Comparison of ENCODE assay signal across 13 cellular contexts in genomic region chr11:27217948-27218410, GRCh38.
A peak's percentile ranks its signal among the peaks of the same experiment; 100 is the strongest.
DNase-seq lines count a peak whose midpoint lies in the region; ATAC-seq and TF ChIP-seq lines count a peak whose summit lies in the region.
"Had no signal": no experiment of that assay in that cellular context is flagged by ENCODE, and none has a peak within 500 bp of the region (broad histone marks: within the 10 kb centered on the region; RNA-seq: fewer than 3 reads in every experiment).

No MANE protein-coding gene starts in this region.

- no peaks in the 10 kb centered on the region for H3K79me1 ChIP-seq in neuronal stem cell (ENCODE audit: low read depth, low read length)

- peak overlapping the region; percentile 40 for H2AK5ac ChIP-seq in neuronal stem cell (ENCODE audit: low read depth, low read length)

- no peak for ATAC-seq in HG03108 (IDR thresholded peaks at IDR 0.05; ENCODE audit: unreplicated experiment)

- H3K4me1 ChIP-seq in neuronal stem cell (ENCODE audit: control insufficient read depth in 2 of 2, insufficient read depth in 1 of 2, low read depth in 1 of 2, low read length in 2 of 2), result peaks cover 12 to 20% of the 10 kb centered on the region in 2 donors
- H3K4me1 ChIP-seq: parathyroid adenoma had no signal

- no peaks in the 10 kb centered on the region for H3K36me3 ChIP-seq in neuronal stem cell (replicated peaks in 1 of 2; ENCODE audit: control insufficient read depth in 2 of 2, insufficient read depth in 2 of 2, low read length in 2 of 2)

- H2BK5ac ChIP-seq in neuronal stem cell (ENCODE audit: low read length), result no peak overlapping the region

- no peak overlapping the region for H3K4ac ChIP-seq in neuronal stem cell (ENCODE audit: low read length)

- peak; percentile 82 for DNase-seq in DMS 273 (lab: John Stamatoyannopoulos, UW; ENCODE audit: unreplicated experiment)
- DNase-seq in NCI-H69 (lab: John Stamatoyannopoulos, UW), result peak; percentile 87
- DNase-seq in epithelial cell of esophagus (ENCODE audit: low read depth), result peak; percentile 27
- DNase-seq in neuronal stem cell (ENCODE audit: low spot score), result no peak
- no peak for DNase-seq in NK-92 treated with Interleukin-12 subunit alpha and Interleukin-12 subunit beta, amount 100 ng/mL, for 24 hours (lab: John Stamatoyannopoulos, UW)
- no peak for DNase-seq in RKO (ENCODE audit: low spot score)
- no peak for DNase-seq in 8988T
- DNase-seq: activated CD8-positive, alpha-beta memory T cell treated with anti-CD3 and anti-CD28 coated beads for 24 hours; Caco-2; NCI-H1436 treated with DMSO at 0.1 percent for 48 hours had no signal

- TF ChIP-seq CTCF in epithelial cell of esophagus (IDR thresholded peaks at IDR 0.05; ENCODE audit: insufficient read depth, low read depth, low read length, missing control alignments), result no peak

- H3K4me2 ChIP-seq in neuronal stem cell (ENCODE audit: insufficient read depth, low read length, poor library complexity, severe bottlenecking), result no peak overlapping the region

- no peak overlapping the region for H4K91ac ChIP-seq in neuronal stem cell (ENCODE audit: low read depth, low read length, poor library complexity)

- H2BK120ac ChIP-seq in neuronal stem cell (ENCODE audit: low read depth, low read length), result no peak overlapping the region

- no peaks in the 10 kb centered on the region for H3K27me3 ChIP-seq in neuronal stem cell (ENCODE audit: control insufficient read depth in 3 of 3, insufficient read depth in 3 of 3, low read depth in 1 of 3, low read length in 3 of 3)

- no peak overlapping the region for H2BK12ac ChIP-seq in neuronal stem cell (ENCODE audit: low read length)

- H3K9me3 ChIP-seq in neuronal stem cell (replicated peaks in 1 of 2; ENCODE audit: control insufficient read depth in 2 of 2, insufficient read depth in 1 of 2, low read depth in 1 of 2, low read length in 2 of 2), result no peaks in the 10 kb centered on the region
- H3K9me3 ChIP-seq: Caco-2 had no signal

- H3K27ac ChIP-seq in neuronal stem cell (replicated peaks; ENCODE audit: low read length), result no peak overlapping the region
- H3K27ac ChIP-seq: parathyroid adenoma, SK-N-MC had no signal

- H3K14ac ChIP-seq in neuronal stem cell (ENCODE audit: low read length), result no peak overlapping the region

- no peak overlapping the region for H4K8ac ChIP-seq in neuronal stem cell (ENCODE audit: low read depth, low read length)

- H2BK15ac ChIP-seq in neuronal stem cell (ENCODE audit: low read length), result no peak overlapping the region

- H3K18ac ChIP-seq in neuronal stem cell (ENCODE audit: low read length), result no peak overlapping the region

- H3K9ac ChIP-seq in neuronal stem cell (ENCODE audit: low read depth, low read length, poor library complexity), result no peak overlapping the region
- H3K9ac ChIP-seq: parathyroid adenoma had no signal

- H3K23ac ChIP-seq in neuronal stem cell (ENCODE audit: low read depth, low read length, poor library complexity), result no peak overlapping the region

- no CpG with 5 or more reads among the region's 1 CpG for WGBS in neuronal stem cell (ENCODE audit: extremely low coverage in 2 of 2, insufficient read length in 2 of 2, insufficient replicate concordance in 1 of 2), 2 donors

- no peak overlapping the region for H3K4me3 ChIP-seq in epithelial cell of esophagus (ENCODE audit: low read length)
- H3K4me3 ChIP-seq in neuronal stem cell (ENCODE audit: low read length in 2 of 2), result no peak overlapping the region
- H3K4me3 ChIP-seq: SK-N-MC had no signal

- peak overlapping the region; percentile 68 for H2AFZ ChIP-seq in neuronal stem cell (ENCODE audit: low read length)
- H2AFZ ChIP-seq: parathyroid adenoma had no signal

Comparison
In these comparisons a context has a peak if more than half of its experiments do, and no peak if none do; other contexts are left out.
1. DNase-seq: peak in DMS 273 (single experiment), NCI-H69 (single experiment) and epithelial cell of esophagus (single experiment); none in neuronal stem cell (single experiment), NK-92 treated with Interleukin-12 subunit alpha and Interleukin-12 subunit beta, amount 100 ng/mL, for 24 hours (single experiment), RKO (single experiment) and 8988T (single experiment).